34 cellular contexts compared by ENCODE assay signal in genomic region chr9:130856474-130856873, GRCh38. TPM values are rescaled to one million over a fixed set of nuclear protein-coding genes. Genes with fewer than 3 reads are reported as not detected.
"Had no signal": no experiment of that assay in that cellular context is flagged by ENCODE, and none has a peak within 500 bp of the region (broad histone marks: within the 10 kb centered on the region; RNA-seq: fewer than 3 reads in every experiment).

No MANE protein-coding gene starts in this region.

- H3K27me3 ChIP-seq: ascending aorta, foreskin keratinocyte, heart right ventricle, uterus had no signal

- H3K27ac ChIP-seq: foreskin keratinocyte, VCaP had no signal

- H3K36me3 ChIP-seq: uterus had no signal

- H3K27ac Mint-ChIP-seq: activated naive CD4-positive, alpha-beta T cell treated with anti-CD3 and anti-CD28 coated beads for 36 hours; activated naive CD8-positive, alpha-beta T cell treated with anti-CD3 and anti-CD28 coated beads, Interleukin-2, amount 10 ng/mL, durations not matched to agents 7 days and 5 days; activated T-helper 1 cell treated with anti-CD3 and anti-CD28 coated beads, Interleukin-12 subunit alpha, Interleukin-12 subunit beta, Interleukin-2, Interleukin-4 antibody, amounts not matched to agents 30 ng/mL and 10 ng/mL and 1 ng/mL, durations not matched to agents 14 hours and 24 hours and 36 hours; effector memory CD8-positive, alpha-beta T cell; naive thymus-derived CD4-positive, alpha-beta T cell; T-helper 1 cell treated with Interleukin-12 subunit alpha and Interleukin-12 subunit beta and Interleukin-4 antibody, amounts not matched to agents 30 μg/mL and 1 μg/mL, for 36 hours; type B pancreatic cell had no signal

- H3K9me3 Mint-ChIP-seq: activated naive CD4-positive, alpha-beta T cell treated with anti-CD3 and anti-CD28 coated beads for 36 hours; activated naive CD8-positive, alpha-beta T cell treated with anti-CD3 and anti-CD28 coated beads, Interleukin-2, amount 10 ng/mL, durations not matched to agents 7 days and 5 days; activated T-helper 1 cell treated with anti-CD3 and anti-CD28 coated beads, Interleukin-12 subunit alpha, Interleukin-12 subunit beta, Interleukin-2, Interleukin-4 antibody, amounts not matched to agents 30 ng/mL and 10 ng/mL and 1 ng/mL, durations not matched to agents 14 hours and 24 hours and 36 hours; effector memory CD8-positive, alpha-beta T cell; naive thymus-derived CD4-positive, alpha-beta T cell; T-helper 1 cell treated with Interleukin-12 subunit alpha and Interleukin-12 subunit beta and Interleukin-4 antibody, amounts not matched to agents 30 μg/mL and 1 μg/mL, for 36 hours; type B pancreatic cell had no signal

- DNase-seq: activated CD4-positive, alpha-beta T cell treated with anti-CD3 and anti-CD28 coated beads for 48 hours; activated CD4-positive, alpha-beta T cell treated with anti-CD3 and anti-CD28 coated beads, Interleukin-2, amount 50 U/mL, for 48 hours; activated CD8-positive, alpha-beta memory T cell treated with anti-CD3 and anti-CD28 coated beads for 24 hours; activated effector memory CD4-positive, alpha-beta T cell treated with anti-CD3 and anti-CD28 coated beads, Interleukin-2, amount 50 U/mL, for 16 hours; activated naive CD4-positive, alpha-beta T cell treated with anti-CD3 and anti-CD28 coated beads for 36 hours; activated naive CD8-positive, alpha-beta T cell treated with anti-CD3 and anti-CD28 coated beads, Interleukin-2, amount 10 ng/mL, durations not matched to agents 7 days and 5 days; activated T-cell treated with anti-CD3 and anti-CD28 coated beads, Interleukin-2, amount 50 U/mL, for 1 hour; caudate nucleus; cortex of kidney; effector memory CD8-positive, alpha-beta T cell; erythroblast; foreskin keratinocyte; heart right ventricle; midbrain; naive thymus-derived CD4-positive, alpha-beta T cell; posterior cingulate gyrus; right cardiac atrium; stimulated activated CD4-positive, alpha-beta T cell treated with anti-CD3 and anti-CD28 coated beads, Interleukin-12 subunit alpha, Interleukin-12 subunit beta, amount 100 ng/mL, for 4 hours; stimulated activated CD4-positive, alpha-beta T cell treated with anti-CD3 and anti-CD28 coated beads, Interleukin-4, amount 100 ng/mL, for 1 hour; stimulated activated naive CD8-positive, alpha-beta T cell treated with anti-CD3 and anti-CD28 coated beads, Interleukin-15, Interleukin-2, amounts not matched to agents 100 U/mL and 50 U/mL, for 24 hours; T-helper 9 cell; uterus had no signal

- H3K36me3 Mint-ChIP-seq: activated naive CD8-positive, alpha-beta T cell treated with anti-CD3 and anti-CD28 coated beads, Interleukin-2, amount 10 ng/mL, durations not matched to agents 7 days and 5 days had no signal

- H3K4me1 Mint-ChIP-seq: activated naive CD8-positive, alpha-beta T cell treated with anti-CD3 and anti-CD28 coated beads, Interleukin-2, amount 10 ng/mL, durations not matched to agents 7 days and 5 days had no signal

- H3K4me3 ChIP-seq: ascending aorta, heart right ventricle, thoracic aorta, uterus had no signal

- H3K4me3 Mint-ChIP-seq: activated naive CD4-positive, alpha-beta T cell treated with anti-CD3 and anti-CD28 coated beads for 36 hours; activated naive CD8-positive, alpha-beta T cell treated with anti-CD3 and anti-CD28 coated beads, Interleukin-2, amount 10 ng/mL, durations not matched to agents 7 days and 5 days; activated T-helper 1 cell treated with anti-CD3 and anti-CD28 coated beads, Interleukin-12 subunit alpha, Interleukin-12 subunit beta, Interleukin-2, Interleukin-4 antibody, amounts not matched to agents 30 ng/mL and 10 ng/mL and 1 ng/mL, durations not matched to agents 14 hours and 24 hours and 36 hours; effector memory CD8-positive, alpha-beta T cell; naive thymus-derived CD4-positive, alpha-beta T cell; T-helper 1 cell treated with Interleukin-12 subunit alpha and Interleukin-12 subunit beta and Interleukin-4 antibody, amounts not matched to agents 30 μg/mL and 1 μg/mL, for 36 hours; type B pancreatic cell had no signal

- H3K27me3 Mint-ChIP-seq: activated naive CD8-positive, alpha-beta T cell treated with anti-CD3 and anti-CD28 coated beads, Interleukin-2, amount 10 ng/mL, durations not matched to agents 7 days and 5 days; effector memory CD8-positive, alpha-beta T cell; naive thymus-derived CD4-positive, alpha-beta T cell; type B pancreatic cell had no signal

- ATAC-seq: activated CD4-positive, CD25-positive, alpha-beta regulatory T cell treated with anti-CD3 and anti-CD28 coated beads, Interleukin-2, amount 50 U/mL, for 24 hours; effector memory CD8-positive, alpha-beta T cell; foreskin keratinocyte; heart right ventricle; naive thymus-derived CD4-positive, alpha-beta T cell; right cardiac atrium; stimulated activated naive CD8-positive, alpha-beta T cell treated with anti-CD3 and anti-CD28 coated beads, Interleukin-15, Interleukin-2, amounts not matched to agents 100 U/mL and 50 U/mL, for 24 hours had no signal

- H3K9me3 ChIP-seq: ascending aorta, heart right ventricle, thoracic aorta, uterus had no signal

RNA-seq across cellular contexts. Expression of gene QRFP, which starts 40.1 kb away (rescaled TPM):
- total RNA-seq: activated naive CD4-positive, alpha-beta T cell treated with anti-CD3 and anti-CD28 coated beads for 36 hours; activated naive CD8-positive, alpha-beta T cell treated with anti-CD3 and anti-CD28 coated beads, Interleukin-2, amount 10 ng/mL, durations not matched to agents 7 days and 5 days; activated T-helper 1 cell treated with anti-CD3 and anti-CD28 coated beads, Interleukin-12 subunit alpha, Interleukin-12 subunit beta, Interleukin-2, Interleukin-4 antibody, amounts not matched to agents 30 ng/mL and 10 ng/mL and 1 ng/mL, durations not matched to agents 14 hours and 24 hours and 36 hours; ascending aorta; chondrocyte; foreskin keratinocyte; heart right ventricle; kidney epithelial cell; lower leg skin; naive thymus-derived CD4-positive, alpha-beta T cell; omental fat pad; right cardiac atrium; skeletal muscle tissue; thoracic aorta; uterus had no signal
- polyA plus RNA-seq: foreskin keratinocyte; naive thymus-derived CD4-positive, alpha-beta T cell had no signal
